ENCODE assay signal across 34 cellular contexts in genomic region chr9:85892406-85892805, GRCh38.
"Had no signal": no experiment of that assay in that cellular context is flagged by ENCODE, and none has a peak within 500 bp of the region (broad histone marks: within the 10 kb centered on the region; RNA-seq: fewer than 3 reads in every experiment).

No MANE protein-coding gene starts in this region.

- H3K27me3 Mint-ChIP-seq: activated CD4-positive, alpha-beta memory T cell treated with anti-CD3 and anti-CD28 coated beads for 36 hours; activated CD4-positive, alpha-beta T cell treated with anti-CD3 and anti-CD28 coated beads for 36 hours; activated CD8-positive, alpha-beta memory T cell treated with anti-CD3 and anti-CD28 coated beads, Interleukin-2, amount 10 ng/mL, durations not matched to agents 7 days and 5 days; activated naive CD8-positive, alpha-beta T cell; activated T-helper 17 cell treated with anti-CD3 and anti-CD28 coated beads, Interleukin-2, amount 50 U/mL, for 72 hours had no signal

- ATAC-seq: activated CD4-positive, alpha-beta T cell treated with anti-CD3 and anti-CD28 coated beads for 36 hours; activated CD8-positive, alpha-beta memory T cell treated with anti-CD3 and anti-CD28 coated beads, Interleukin-2, amount 10 ng/mL, durations not matched to agents 7 days and 5 days; activated CD8-positive, alpha-beta T cell treated with anti-CD3 and anti-CD28 coated beads, Interleukin-2, amount 10 ng/mL, durations not matched to agents 7 days and 5 days; activated T-cell treated with anti-CD3 and anti-CD28 coated beads, Interleukin-2, amount 50 U/mL, for 4 hours; activated T-helper 17 cell treated with anti-CD3 and anti-CD28 coated beads, Interleukin-2, amount 50 U/mL, for 72 hours; body of pancreas; effector memory CD8-positive, alpha-beta T cell; foreskin keratinocyte; gastrocnemius medialis; heart left ventricle; T-helper 17 cell had no signal

- H3K9me3 Mint-ChIP-seq: T-helper 2 cell treated with Interferon-gamma antibody and Interleukin-4, amounts not matched to agents 5 μg/mL and 100 μg/mL, for 36 hours had no signal

- H3K27ac Mint-ChIP-seq: activated CD4-positive, alpha-beta memory T cell treated with anti-CD3 and anti-CD28 coated beads for 36 hours; activated CD4-positive, alpha-beta T cell treated with anti-CD3 and anti-CD28 coated beads for 36 hours; activated CD4-positive, alpha-beta T cell treated with anti-CD3 and anti-CD28 coated beads, Interleukin-2, amount 10 ng/mL, durations not matched to agents 24 days and 14 days; activated CD8-positive, alpha-beta memory T cell treated with anti-CD3 and anti-CD28 coated beads, Interleukin-2, amount 10 ng/mL, durations not matched to agents 7 days and 5 days; activated CD8-positive, alpha-beta T cell treated with anti-CD3 and anti-CD28 coated beads, Interleukin-2, amount 10 ng/mL, durations not matched to agents 7 days and 5 days; activated naive CD8-positive, alpha-beta T cell; activated T-helper 17 cell treated with anti-CD3 and anti-CD28 coated beads, Interleukin-2, amount 50 U/mL, for 72 hours; effector memory CD8-positive, alpha-beta T cell; T-helper 17 cell; T-helper 2 cell treated with Interferon-gamma antibody and Interleukin-4, amounts not matched to agents 5 μg/mL and 100 μg/mL, for 36 hours had no signal

- H3K4me1 Mint-ChIP-seq: activated CD4-positive, alpha-beta T cell treated with anti-CD3 and anti-CD28 coated beads for 36 hours; activated CD4-positive, alpha-beta T cell treated with anti-CD3 and anti-CD28 coated beads, Interleukin-2, amount 10 ng/mL, durations not matched to agents 24 days and 14 days; activated CD8-positive, alpha-beta memory T cell treated with anti-CD3 and anti-CD28 coated beads, Interleukin-2, amount 10 ng/mL, durations not matched to agents 7 days and 5 days; activated T-helper 17 cell treated with anti-CD3 and anti-CD28 coated beads, Interleukin-2, amount 50 U/mL, for 72 hours; T-helper 17 cell had no signal

- H3K4me3 Mint-ChIP-seq: activated CD4-positive, alpha-beta memory T cell treated with anti-CD3 and anti-CD28 coated beads for 36 hours; activated CD4-positive, alpha-beta T cell treated with anti-CD3 and anti-CD28 coated beads for 36 hours; activated CD4-positive, alpha-beta T cell treated with anti-CD3 and anti-CD28 coated beads, Interleukin-2, amount 10 ng/mL, durations not matched to agents 24 days and 14 days; activated CD8-positive, alpha-beta memory T cell treated with anti-CD3 and anti-CD28 coated beads, Interleukin-2, amount 10 ng/mL, durations not matched to agents 7 days and 5 days; activated CD8-positive, alpha-beta T cell treated with anti-CD3 and anti-CD28 coated beads, Interleukin-2, amount 10 ng/mL, durations not matched to agents 7 days and 5 days; activated naive CD8-positive, alpha-beta T cell; activated T-cell treated with anti-CD3 and anti-CD28 coated beads, Interleukin-2, amount 50 U/mL, for 4 hours; activated T-helper 17 cell treated with anti-CD3 and anti-CD28 coated beads, Interleukin-2, amount 50 U/mL, for 72 hours; effector memory CD8-positive, alpha-beta T cell; T-helper 17 cell; T-helper 2 cell treated with Interferon-gamma antibody and Interleukin-4, amounts not matched to agents 5 μg/mL and 100 μg/mL, for 36 hours had no signal

- H3K27ac ChIP-seq: body of pancreas, esophagus muscularis mucosa, foreskin keratinocyte, gastrocnemius medialis, heart left ventricle, hepatocyte had no signal

- H3K4me3 ChIP-seq: body of pancreas, esophagus muscularis mucosa, gastrocnemius medialis, heart left ventricle, hepatocyte had no signal

- DNase-seq: activated CD4-positive, alpha-beta memory T cell treated with anti-CD3 and anti-CD28 coated beads for 36 hours; activated CD4-positive, alpha-beta T cell treated with anti-CD3 and anti-CD28 coated beads for 36 hours; activated CD4-positive, alpha-beta T cell treated with anti-CD3 and anti-CD28 coated beads, Interleukin-2, amount 10 ng/mL, durations not matched to agents 24 days and 14 days; activated CD4-positive, CD25-positive, alpha-beta regulatory T cell; activated CD4-positive, CD25-positive, alpha-beta regulatory T cell treated with anti-CD3 and anti-CD28 coated beads, Interleukin-2, amount 50 U/mL, for 72 hours; activated CD8-positive, alpha-beta memory T cell treated with anti-CD3 and anti-CD28 coated beads, Interleukin-2, amount 10 ng/mL, durations not matched to agents 7 days and 5 days; activated CD8-positive, alpha-beta memory T cell treated with anti-CD3 and anti-CD28 coated beads, Interleukin-2, amount 50 U/mL, for 48 hours; activated CD8-positive, alpha-beta T cell treated with anti-CD3 and anti-CD28 coated beads, Interleukin-2, amount 10 ng/mL, durations not matched to agents 7 days and 5 days; activated effector memory CD4-positive, alpha-beta T cell treated with Interleukin-2 at 50 U/mL for 16 hours; activated gamma-delta T cell treated with Interleukin-2 at 50 U/mL for 16 hours; activated naive CD4-positive, alpha-beta T cell treated with anti-CD3 and anti-CD28 coated beads, Interleukin-2, amount 50 U/mL, for 16 hours; activated naive CD4-positive, alpha-beta T cell treated with Interleukin-2 at 50 U/mL for 16 hours; activated T-cell treated with anti-CD3 and anti-CD28 coated beads for 4 hours; activated T-cell treated with anti-CD3 and anti-CD28 coated beads, Interleukin-2, amount 50 U/mL, for 4 hours; amniotic stem cell; anterior cingulate cortex; body of pancreas; caudate nucleus; cortex of kidney; dermis blood vessel endothelial cell; effector CD4-positive, alpha-beta T cell; effector memory CD8-positive, alpha-beta T cell; erythroblast; foreskin keratinocyte; gastrocnemius medialis; glutamatergic neuron; heart left ventricle; T-helper 17 cell; T1000 had no signal

- H3K27me3 ChIP-seq: body of pancreas, esophagus muscularis mucosa, foreskin keratinocyte, gastrocnemius medialis, heart left ventricle, hepatocyte had no signal
